ENCODE assay signal across 16 cellular contexts in the genomic region with DNA sequence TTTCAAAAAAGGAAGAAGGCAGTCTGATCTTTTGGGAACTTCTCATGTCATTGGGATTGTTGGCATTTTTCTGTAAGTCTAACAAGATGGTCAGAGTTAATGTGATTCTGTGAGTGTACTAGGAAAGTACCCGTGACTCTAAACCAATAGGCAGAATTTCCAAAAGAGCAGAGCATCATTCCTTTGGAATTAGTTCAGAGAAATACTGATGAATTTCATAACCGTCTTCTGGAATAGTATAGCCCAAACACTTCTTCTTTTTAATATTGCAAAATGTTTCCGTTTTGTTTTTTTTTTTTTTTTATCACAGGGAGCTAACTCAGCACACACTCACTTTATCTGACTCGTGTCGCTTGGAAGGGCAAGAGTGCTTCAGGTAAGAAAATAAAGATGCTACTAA.
"Had no signal": no experiment of that assay in that cellular context is flagged by ENCODE, and none has a peak within 500 bp of the region (broad histone marks: within the 10 kb centered on the region; RNA-seq: fewer than 3 reads in every experiment).

No MANE protein-coding gene starts in this region.

- H3K9me3 ChIP-seq: esophagus muscularis mucosa, gastroesophageal sphincter, left ventricle myocardium inferior, suprapubic skin, upper lobe of left lung had no signal

- DNase-seq: activated CD4-positive, alpha-beta T cell treated with anti-CD3 and anti-CD28 coated beads for 4 hours; activated CD8-positive, alpha-beta memory T cell treated with anti-CD3 and anti-CD28 coated beads, Interleukin-2, amount 50 U/mL, for 4 hours; activated CD8-positive, alpha-beta T cell treated with anti-CD3 and anti-CD28 coated beads for 36 hours; activated gamma-delta T cell treated with Interleukin-2 at 50 U/mL for 16 hours; activated naive CD8-positive, alpha-beta T cell treated with anti-CD3 and anti-CD28 coated beads for 36 hours; activated T-cell treated with anti-CD3 and anti-CD28 coated beads, Interleukin-2, amount 50 U/mL, for 72 hours; aorta; left ventricle myocardium inferior; mesendoderm; stimulated activated CD4-positive, alpha-beta T cell treated with anti-CD3 and anti-CD28 coated beads, Interleukin-12 subunit alpha, Interleukin-12 subunit beta, amount 100 ng/mL, for 4 hours; stimulated activated naive CD4-positive, alpha-beta T cell treated with Interleukin-2 at 50 U/mL for 16 hours; T1000; upper lobe of left lung had no signal

- H3K27ac ChIP-seq: esophagus muscularis mucosa, gastroesophageal sphincter, left ventricle myocardium inferior, suprapubic skin, upper lobe of left lung had no signal

- H3K4me1 ChIP-seq: gastroesophageal sphincter, upper lobe of left lung had no signal

- H3K36me3 ChIP-seq: esophagus muscularis mucosa, gastroesophageal sphincter, left ventricle myocardium inferior, suprapubic skin, upper lobe of left lung had no signal

- H3K4me3 ChIP-seq: esophagus muscularis mucosa, gastroesophageal sphincter, left ventricle myocardium inferior, suprapubic skin, upper lobe of left lung had no signal

- H3K27me3 ChIP-seq: esophagus muscularis mucosa, gastroesophageal sphincter, suprapubic skin, upper lobe of left lung had no signal
